16 cellular contexts compared by ENCODE assay signal in genomic region chrX:69203367-69204037, GRCh38.
"Had no signal": no experiment of that assay in that cellular context is flagged by ENCODE, and none has a peak within 500 bp of the region (broad histone marks: within the 10 kb centered on the region; RNA-seq: fewer than 3 reads in every experiment).

No MANE protein-coding gene starts in this region.

- H3K27ac ChIP-seq: breast epithelium, epithelial cell of prostate, lower lobe of right lung, spleen, thoracic aorta, vagina had no signal

- H3K36me3 ChIP-seq: breast epithelium, lower lobe of right lung, spleen, thoracic aorta, vagina had no signal

- DNase-seq: activated T-cell treated with anti-CD3 and anti-CD28 coated beads, Interleukin-2, amount 50 U/mL, for 1 hour; cerebellar nuclear complex; cortex of kidney; lower lobe of right lung; naive thymus-derived CD4-positive, alpha-beta T cell; posterior cingulate gyrus; spleen; stimulated activated CD4-positive, alpha-beta T cell treated with anti-CD3 and anti-CD28 coated beads, Interleukin-4, amount 100 ng/mL, for 1 hour; stimulated activated naive CD4-positive, alpha-beta T cell; T-cell had no signal

- H3K27me3 ChIP-seq: vagina had no signal

- ATAC-seq: activated naive CD4-positive, alpha-beta T cell treated with anti-CD3 and anti-CD28 coated beads, Interleukin-2, amount 50 U/mL, for 72 hours; activated T-helper 17 cell treated with anti-CD3 and anti-CD28 coated beads, Interleukin-2, amount 50 U/mL, for 72 hours; lower lobe of right lung; naive thymus-derived CD4-positive, alpha-beta T cell; T-cell had no signal

- H3K9me3 ChIP-seq: breast epithelium, lower lobe of right lung, spleen, thoracic aorta, vagina had no signal

- H3K4me1 ChIP-seq: breast epithelium, lower lobe of right lung, spleen, vagina had no signal

- H3K4me3 ChIP-seq: breast epithelium, lower lobe of right lung, spleen, thoracic aorta, vagina had no signal
